27 cellular contexts compared by ENCODE assay signal in the genomic region with DNA sequence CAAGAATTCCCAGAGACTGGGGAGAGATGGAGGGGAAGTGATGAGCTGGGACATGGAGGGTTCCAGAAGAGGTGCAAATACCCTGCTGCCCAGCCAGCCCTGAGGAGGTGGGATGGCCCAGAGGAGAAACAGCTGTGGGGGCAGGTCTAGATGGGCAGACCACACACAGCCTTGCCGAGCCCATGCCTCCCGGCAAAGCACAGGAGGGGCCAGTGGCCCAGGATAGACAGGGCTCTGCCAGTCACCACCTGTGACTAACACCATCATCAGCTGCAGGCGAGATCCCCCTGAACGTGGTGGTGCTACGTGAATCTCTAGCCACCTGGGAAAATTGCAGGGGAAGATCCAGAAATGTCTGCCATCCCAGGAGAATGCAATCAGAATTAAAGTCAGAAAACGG. TPM values are rescaled to one million over a fixed set of nuclear protein-coding genes. Genes with fewer than 3 reads are reported as not detected.
DNase-seq lines count a peak whose midpoint lies in the region; ATAC-seq, FAIRE-seq and TF ChIP-seq lines count a peak whose summit lies in the region.
"Had no signal": no experiment of that assay in that cellular context is flagged by ENCODE, and none has a peak within 500 bp of the region (broad histone marks: within the 10 kb centered on the region; RNA-seq: fewer than 3 reads in every experiment).

No MANE protein-coding gene starts in this region.

- H4K91ac ChIP-seq in H1 (replicated peaks; ENCODE audit: insufficient read length, low read length): no peak overlapping the region

- H2BK12ac ChIP-seq in H1 (ENCODE audit: low read depth, low read length): 0 out of 2 replicates have a peak overlapping the region, but pooled peaks have one; percentile 9

- TF ChIP-seq EP300 in H1 (IDR thresholded peaks at IDR 0.05; ENCODE audit: borderline replicate concordance in 1 of 2, low read depth in 2 of 2, low read length in 2 of 2): no peak
- TF ChIP-seq EP300 in tibial nerve (IDR thresholded peaks at IDR 0.05): no peak

- peaks cover 12 to 95% (median 67%) of the 10 kb centered on the region in 9 donors for H3K4me1 ChIP-seq in heart right ventricle
- H3K4me1 ChIP-seq in H1 (replicated peaks in 1 of 4; ENCODE audit: control insufficient read depth in 3 of 4, insufficient read depth in 4 of 4, low read length in 3 of 4): peaks cover 0 to 8% (median 1%) of the 10 kb centered on the region in 4 experiments; a peak in 4 of 7 replicates
- H3K4me1 ChIP-seq in right lobe of liver: peaks cover 0 to 63% (median 25%) of the 10 kb centered on the region in 4 donors
- no peaks in the 10 kb centered on the region for H3K4me1 ChIP-seq in tibial nerve

- H3K4me3 ChIP-seq in heart right ventricle (no peak overlapping the region), H1 (ENCODE audit: extremely low read depth in 1 of 4, insufficient read depth in 2 of 4, low read depth in 3 of 4, low read length in 4 of 4) (no peak overlapping the region), right lobe of liver (no peak overlapping the region), tibial nerve (no peak overlapping the region)
- H3K4me3 ChIP-seq: lower lobe of right lung, ovary, skin epidermis, stomach had no signal

- H2BK5ac ChIP-seq in H1 (ENCODE audit: low read depth, low read length): no peak overlapping the region

- no peak overlapping the region for H2BK15ac ChIP-seq in H1 (ENCODE audit: low read length)

- H3K27ac ChIP-seq in heart right ventricle (peak overlapping the region; percentile 42 to 89 (median 74)), H1 (ENCODE audit: low read depth, low read length) (no peak overlapping the region), right lobe of liver (peak overlapping the region; percentile 87 to 96 (median 89)), tibial nerve (no peak overlapping the region)
- H3K27ac ChIP-seq: brain microvascular endothelial cell, lower lobe of right lung, ovary, skin epidermis had no signal

- H3K36me3 ChIP-seq in heart right ventricle (no peaks in the 10 kb centered on the region), H1 (ENCODE audit: control insufficient read depth in 2 of 4, insufficient read depth in 4 of 4, low read length in 3 of 4) (no peaks in the 10 kb centered on the region), right lobe of liver (no peaks in the 10 kb centered on the region), tibial nerve (no peaks in the 10 kb centered on the region)
- H3K36me3 ChIP-seq: brain microvascular endothelial cell, lower lobe of right lung, ovary, stomach had no signal

- H2BK20ac ChIP-seq in H1 (ENCODE audit: low read length): no peak overlapping the region

- H3K9ac ChIP-seq in H1 (replicated peaks in 1 of 4; ENCODE audit: extremely low read depth in 1 of 4, low read depth in 3 of 4, low read length in 3 of 4): no peak overlapping the region

- peak overlapping the region; percentile 4; the same call in 1 of the 2 replicates for H4K8ac ChIP-seq in H1 (ENCODE audit: extremely low read depth, insufficient read depth, low read length)

- intact Hi-C loops in heart right ventricle (cut with DNase I): loop anchor here in 2 of 10 donors (5.0 to 10.0 kb wide), 2 partner anchors 112 to 170 kb away; no protein-coding TSS in a partner anchor
- intact Hi-C loops in Right ventricle myocardium inferior (cut with DNase I): loop anchor here (5.0 kb wide), 1 partner anchor 112 kb away; no protein-coding TSS in a partner anchor
- intact Hi-C loops in right lobe of liver (cut with DNase I): no loop called here

- no peak overlapping the region for H2AFZ ChIP-seq in H1 (ENCODE audit: low read length)

- no peak overlapping the region for H3K4me2 ChIP-seq in H1 (ENCODE audit: insufficient read depth in 1 of 2, low read depth in 2 of 2, low read length in 2 of 2)

- H3K79me2 ChIP-seq in H1 (ENCODE audit: control insufficient read depth in 1 of 2, insufficient read depth in 2 of 2, low read length in 2 of 2): no peaks in the 10 kb centered on the region

- no peaks in the 10 kb centered on the region for H4K20me1 ChIP-seq in H1 (replicated peaks in 1 of 2; ENCODE audit: control insufficient read depth in 1 of 2, insufficient read depth in 2 of 2, low read length in 2 of 2)

- H4K5ac ChIP-seq in H1 (ENCODE audit: insufficient read length, low read depth, low read length): no peak overlapping the region

- no peak for TF ChIP-seq RAD21 in H1 (IDR thresholded peaks at IDR 0.05 in 1 of 2, conservative IDR thresholded peaks at IDR 0.05 in 1 of 2; ENCODE audit: low read depth in 2 of 2, low read length in 2 of 2)

- no peak overlapping the region for H3K14ac ChIP-seq in H1 (ENCODE audit: insufficient read length)

- H3K27me3 ChIP-seq in heart right ventricle: peaks cover 0 to 3% (median 0%) of the 10 kb centered on the region in 7 donors
- no peaks in the 10 kb centered on the region; a peak in 1 of 7 replicates for H3K27me3 ChIP-seq in H1 (replicated peaks in 1 of 4; ENCODE audit: control insufficient read depth in 3 of 4, extremely low read depth in 1 of 4, insufficient read depth in 3 of 4, low read length in 3 of 4)
- no peaks in the 10 kb centered on the region for H3K27me3 ChIP-seq in right lobe of liver
- no peaks in the 10 kb centered on the region for H3K27me3 ChIP-seq in tibial nerve
- H3K27me3 ChIP-seq: ovary, stomach had no signal

- no peak overlapping the region for H3K23ac ChIP-seq in H1 (ENCODE audit: insufficient read length)

- no peak overlapping the region for H2AK5ac ChIP-seq in H1 (ENCODE audit: low read depth, low read length)

- H3K9me3 ChIP-seq in heart right ventricle: no peaks in the 10 kb centered on the region
- no peaks in the 10 kb centered on the region for H3K9me3 ChIP-seq in H1 (ENCODE audit: insufficient read depth in 2 of 2, low read depth in 1 of 2, low read length in 1 of 2)
- H3K9me3 ChIP-seq in right lobe of liver: no peaks in the 10 kb centered on the region
- H3K9me3 ChIP-seq in tibial nerve: no peaks in the 10 kb centered on the region
- H3K9me3 ChIP-seq: lower lobe of right lung, ovary, stomach had no signal

- WGBS in heart right ventricle, 2 donors: 19 to 32% methylated on average over 6 of the region's 6 CpGs
- 79% methylated on average over 6 of the region's 6 CpGs; no CpG with 5 or more reads in 1 of the 2 experiments for WGBS in H1 (ENCODE audit: extremely low coverage in 1 of 2, insufficient coverage in 1 of 2, insufficient read length in 1 of 2, insufficient replicate concordance in 2 of 2, low coverage in 1 of 2, low lambda C conversion rate in 2 of 2, missing lambda C conversion rate in 1 of 2), 2 experiments
- WGBS in right lobe of liver (ENCODE audit: insufficient coverage, low coverage, low lambda C conversion rate, missing lambda C conversion rate): 55% methylated on average over 4 of the region's 6 CpGs
- WGBS in tibial nerve, 2 donors: 44 to 55% methylated on average over 5 to 6 of the region's 6 CpGs

- FAIRE-seq in H1 (lab: Jason Lieb, UNC): no peak
- peak; percentile 63 for FAIRE-seq in urothelium cell line (lab: Jason Lieb, UNC)
- FAIRE-seq: frontal cortex had no signal

- no peak overlapping the region for H2BK120ac ChIP-seq in H1 (replicated peaks; ENCODE audit: low read depth, low read length)

- ATAC-seq in heart right ventricle (peak in 1 of 8 donors; percentile 6), Right ventricle myocardium inferior (no peak), right lobe of liver (no peak), HG03175 (IDR thresholded peaks at IDR 0.05; ENCODE audit: unreplicated experiment) (no peak)
- ATAC-seq: activated T-helper 17 cell treated with anti-CD3 and anti-CD28 coated beads, Interleukin-2, amount 50 U/mL, for 72 hours; lower lobe of right lung; Panc1 had no signal

- TF ChIP-seq CTCF in heart right ventricle (IDR thresholded peaks at IDR 0.05) (no peak), H1 (IDR thresholded peaks at IDR 0.05; ENCODE audit: control extremely low read depth in 1 of 3, insufficient read depth in 1 of 3, low read depth in 1 of 3, low read length in 3 of 3) (no peak), right lobe of liver (IDR thresholded peaks at IDR 0.05) (no peak), tibial nerve (IDR thresholded peaks at IDR 0.05) (no peak)

- no peak for TF ChIP-seq POLR2A in H1 (IDR thresholded peaks at IDR 0.05; ENCODE audit: control extremely low read depth in 1 of 2, low read depth in 2 of 2, low read length in 2 of 2)
- no peak for TF ChIP-seq POLR2A in right lobe of liver (IDR thresholded peaks at IDR 0.05)
- no peak for TF ChIP-seq POLR2A in tibial nerve (IDR thresholded peaks at IDR 0.05)

- POLR2A ChIA-PET in H1 (lab: Charles Lee; ENCODE audit: partially characterized antibody): no interaction called here

- H3K56ac ChIP-seq in H1 (replicated peaks; ENCODE audit: insufficient read length, low read depth, low read length): no peak overlapping the region

- H3K23me2 ChIP-seq in H1 (ENCODE audit: low read depth, low read length): no peaks in the 10 kb centered on the region

- CTCF ChIA-PET in H1 (lab: Charles Lee; ENCODE audit: partially characterized antibody): interaction anchor here (0.5 to 7.1 kb wide), 7 partner anchors 8 to 173 kb away, joined by 3 to 100 read pairs (median 5); no protein-coding TSS in a partner anchor

- no peak overlapping the region for H3K18ac ChIP-seq in H1 (ENCODE audit: extremely low read depth, low read length)

- DNase-seq in heart right ventricle (no peak), Right ventricle myocardium inferior (ENCODE audit: missing footprints) (no peak), H1 (ENCODE audit: low read depth in 1 of 2, low spot score in 2 of 2) (peak in 1 of 2 experiments; percentile 22), right lobe of liver (no peak), urothelium cell line (ENCODE audit: low spot score) (peak; percentile 72), tibial nerve (ENCODE audit: low spot score in 2 of 2) (no peak), NCI-H1105 treated with DMSO at 0.1 percent for 48 hours (lab: John Stamatoyannopoulos, UW) (no peak)
- DNase-seq: ACHN; activated CD4-positive, alpha-beta T cell treated with anti-CD3 and anti-CD28 coated beads for 4 hours; activated naive CD8-positive, alpha-beta T cell treated with anti-CD3 and anti-CD28 coated beads for 36 hours; brain microvascular endothelial cell; cortex of kidney; DMS153; GDM1; H7; lower lobe of right lung; NCI-H1436 treated with DMSO at 0.1 percent for 48 hours; NCI-H774 had no signal

- H3K79me1 ChIP-seq in H1 (ENCODE audit: low read depth, low read length): no peaks in the 10 kb centered on the region

- H3K4ac ChIP-seq in H1 (replicated peaks; ENCODE audit: insufficient read length, low read depth, low read length): no peak overlapping the region

RNA-seq across cellular contexts. Expression of gene SCTR, which starts 39.4 kb away (rescaled TPM):
- total RNA-seq in heart right ventricle: under 1 TPM in 8 of 10 donors, not detected in 2; 0.36 to 0.94 (median 0.57) TPM
- polyA plus RNA-seq in heart right ventricle: 1 to 10 TPM in 1 of 2 donors, under 1 TPM in 1; 0.10 to 1.4 TPM
- total RNA-seq in Right ventricle myocardium inferior: 0.41 TPM
- total RNA-seq in H1 (2021; fragmentation: NEBNext Ultra II Directional; extraction: Animal tissue kit (Norgen Biotek cat#: 25700)): not detected in 2 replicates
- 0.15 and 0.61 TPM in 2 replicates for polyA plus RNA-seq in H1 (2011; rRNA removed)
- polyA plus RNA-seq in H1 (2011; cell fraction: cytosol; rRNA removed): 0.19 TPM
- 1.2 TPM for polyA plus RNA-seq in H1 (2011; cell fraction: nucleus; rRNA removed)
- 0.48 to 0.96 TPM (median 0.52 TPM) in 3 of 4 replicates, not detected in the other for polyA plus RNA-seq in H1 (2012, experiment 1 of 2)
- polyA plus RNA-seq in H1 (2012, experiment 2 of 2): 0.08 TPM
- polyA plus RNA-seq in H1 (2013, experiment 1 of 2): 0.02 TPM
- 0.07 TPM for polyA plus RNA-seq in H1 (2013, experiment 2 of 2)
- polyA minus RNA-seq in H1 (2011; rRNA and poly(A)+ RNA removed): 0.12 and 0.25 TPM in 2 replicates
- polyA minus RNA-seq in H1 (2011; cell fraction: cytosol; rRNA and poly(A)+ RNA removed): not detected
- polyA minus RNA-seq in H1 (2011; cell fraction: nucleus; rRNA and poly(A)+ RNA removed): 0.40 TPM
- under 1 TPM in 4 of 6 experiments, not detected in 2; 0.12 to 0.38 (median 0.35) TPM for total RNA-seq in right lobe of liver
- not detected for total RNA-seq in tibial nerve
- total RNA-seq: activated naive CD8-positive, alpha-beta T cell treated with anti-CD3 and anti-CD28 coated beads for 36 hours; activated T-helper 17 cell treated with anti-CD3 and anti-CD28 coated beads, Interleukin-2, amount 50 U/mL, for 72 hours; H7; ureter had no signal
- polyA plus RNA-seq: CD14-positive monocyte had no signal

RNA-seq across cellular contexts. Expression of gene TMEM37, which starts 53.2 kb away (rescaled TPM):
- total RNA-seq in heart right ventricle (1 to 10 TPM in 8 of 10 donors, under 1 TPM in 2; 0.32 to 4.7 (median 2.2) TPM), Right ventricle myocardium inferior (4.5 TPM), right lobe of liver (10 to 100 TPM; 37.3 to 96.6 (median 73.5) TPM), tibial nerve (10 to 100 TPM in 2 of 4 donors, 1 to 10 TPM in 2; 3.7 to 15.3 (median 8.8) TPM)
- polyA plus RNA-seq in heart right ventricle (1 to 10 TPM in 1 of 2 donors, under 1 TPM in 1; 0.78 to 1.2 TPM), H1 (2011; rRNA removed) (16.2 and 20.4 TPM in 2 replicates)
- 9.9 and 11.0 TPM in 2 replicates for total RNA-seq in H1 (2021; fragmentation: NEBNext Ultra II Directional; extraction: Animal tissue kit (Norgen Biotek cat#: 25700))
- 13.4 TPM for polyA plus RNA-seq in H1 (2011; cell fraction: cytosol; rRNA removed)
- 13.5 TPM for polyA plus RNA-seq in H1 (2011; cell fraction: nucleus; rRNA removed)
- 7.9 to 9.4 TPM (median 8.6 TPM) in 4 replicates for polyA plus RNA-seq in H1 (2012, experiment 1 of 2)
- 12.2 TPM for polyA plus RNA-seq in H1 (2012, experiment 2 of 2)
- 9.0 TPM for polyA plus RNA-seq in H1 (2013, experiment 1 of 2)
- polyA plus RNA-seq in H1 (2013, experiment 2 of 2): 10.0 TPM
- 6.5 and 8.2 TPM in 2 replicates for polyA minus RNA-seq in H1 (2011; rRNA and poly(A)+ RNA removed)
- polyA minus RNA-seq in H1 (2011; cell fraction: cytosol; rRNA and poly(A)+ RNA removed): 4.6 TPM
- 9.5 TPM for polyA minus RNA-seq in H1 (2011; cell fraction: nucleus; rRNA and poly(A)+ RNA removed)
- total RNA-seq: activated naive CD8-positive, alpha-beta T cell treated with anti-CD3 and anti-CD28 coated beads for 36 hours; activated T-helper 17 cell treated with anti-CD3 and anti-CD28 coated beads, Interleukin-2, amount 50 U/mL, for 72 hours; frontal cortex had no signal
- polyA plus RNA-seq: CD14-positive monocyte had no signal

RNA-seq across cellular contexts. Expression of gene CFAP221, which starts 59.4 kb away (rescaled TPM):
- total RNA-seq in heart right ventricle (1 to 10 TPM in 7 of 10 donors, under 1 TPM in 3; 0.47 to 2.5 (median 1.5) TPM), Right ventricle myocardium inferior (0.51 TPM), right lobe of liver (1 to 10 TPM in 5 of 6 experiments, under 1 TPM in 1; 0.56 to 5.8 (median 2.4) TPM), tibial nerve (1 to 10 TPM in 1 of 4 donors, under 1 TPM in 2, not detected in 1; 0.30 to 1.7 (median 0.42) TPM)
- polyA plus RNA-seq in heart right ventricle (under 1 TPM in 1 of 2 donors, not detected in 1; 0.14 TPM), H1 (2011; rRNA removed) (0.05 and 0.14 TPM in 2 replicates)
- 0.36 and 0.71 TPM in 2 replicates for total RNA-seq in H1 (2021; fragmentation: NEBNext Ultra II Directional; extraction: Animal tissue kit (Norgen Biotek cat#: 25700))
- polyA plus RNA-seq in H1 (2011; cell fraction: cytosol; rRNA removed): 0.18 TPM
- 0.11 TPM for polyA plus RNA-seq in H1 (2011; cell fraction: nucleus; rRNA removed)
- 0.15 to 0.58 TPM (median 0.49 TPM) in 3 of 4 replicates, not detected in the other for polyA plus RNA-seq in H1 (2012, experiment 1 of 2)
- polyA plus RNA-seq in H1 (2012, experiment 2 of 2): not detected
- polyA plus RNA-seq in H1 (2013, experiment 1 of 2): 0.36 TPM
- 0.33 TPM for polyA plus RNA-seq in H1 (2013, experiment 2 of 2)
- polyA minus RNA-seq in H1 (2011; rRNA and poly(A)+ RNA removed): 1.3 TPM in 1 of 2 replicates, not detected in the other
- not detected for polyA minus RNA-seq in H1 (2011; cell fraction: cytosol; rRNA and poly(A)+ RNA removed)
- 0.80 TPM for polyA minus RNA-seq in H1 (2011; cell fraction: nucleus; rRNA and poly(A)+ RNA removed)
- total RNA-seq: activated naive CD8-positive, alpha-beta T cell treated with anti-CD3 and anti-CD28 coated beads for 36 hours; activated T-helper 17 cell treated with anti-CD3 and anti-CD28 coated beads, Interleukin-2, amount 50 U/mL, for 72 hours had no signal
- polyA plus RNA-seq: CD14-positive monocyte had no signal

Comparison
In these comparisons a context has a peak if more than half of its experiments do, and no peak if none do; other contexts are left out.
1. H3K27ac ChIP-seq: peak in heart right ventricle (10 of 10) and right lobe of liver (3 of 3); none in H1 (single experiment) and tibial nerve (0 of 4).